In genomic region chr7:30468791-30469190, GRCh38 we compare ENCODE assay signal across 1 cellular context.
TF ChIP-seq lines count a peak whose summit lies in the region.

No MANE protein-coding gene starts in this region.

TF ChIP-seq in K562, 482 proteins besides CTCF, POLR2A, EP300 and RAD21:
- TF ChIP-seq ZFP36 (IDR thresholded peaks at IDR 0.05; ENCODE audit: low read depth, low read length, partially characterized antibody) (no peak), KHSRP (IDR thresholded peaks at IDR 0.05) (no peak), ZNF316 (IDR thresholded peaks at IDR 0.05) (peak; percentile 7; the same call in 1 of the 2 replicates), FOXP1 (CRISPR knock-in tag; IDR thresholded peaks at IDR 0.05) (no peak), TAF7 (tag; IDR thresholded peaks at IDR 0.05) (no peak), CBX2 (IDR thresholded peaks at IDR 0.05; ENCODE audit: insufficient read depth, low read length, poor library complexity, severe bottlenecking) (no peak), AFF4 (CRISPR knock-in tag; IDR thresholded peaks at IDR 0.05) (no peak), ZNF175 (CRISPR knock-in tag; IDR thresholded peaks at IDR 0.05; ENCODE audit: low read depth) (no peak)
